1 cellular context compared by ENCODE assay signal in the genomic region with DNA sequence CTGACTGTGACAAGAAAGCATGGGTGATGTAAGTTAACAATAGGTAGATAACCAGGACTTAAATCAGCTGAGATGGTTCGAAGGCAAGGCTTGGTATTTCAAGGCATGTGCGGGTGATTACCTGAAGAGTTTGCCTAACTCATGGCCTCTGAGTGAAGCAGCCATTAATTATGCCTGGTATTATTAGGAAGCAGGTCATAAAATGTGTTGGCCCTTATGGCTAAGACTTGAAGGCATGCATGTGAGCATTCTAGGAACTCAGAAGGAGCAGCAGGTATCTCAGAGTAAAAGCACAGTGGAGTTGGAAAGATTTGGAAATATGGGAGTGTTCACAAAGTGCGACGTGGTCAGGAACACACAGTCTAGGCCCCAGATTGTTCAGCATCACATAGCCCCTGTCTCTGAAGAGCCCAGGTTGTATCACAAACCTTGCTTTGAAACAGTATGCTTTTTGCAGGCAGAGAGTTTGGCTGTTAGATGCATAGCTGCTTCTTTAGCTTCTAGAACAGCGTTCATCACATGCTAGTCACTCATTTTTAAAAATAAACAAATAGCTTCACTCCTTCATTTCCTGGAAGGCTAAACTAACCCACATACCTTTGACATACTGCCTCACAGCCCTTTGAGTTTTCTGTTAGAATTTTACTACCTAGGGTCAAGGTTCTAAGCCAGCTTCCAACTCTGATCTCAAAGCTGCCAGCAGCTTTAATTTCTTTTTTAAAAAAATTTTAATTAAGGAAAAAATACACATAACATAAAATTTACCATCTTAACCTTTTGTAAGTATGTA.
TF ChIP-seq lines count a peak whose summit lies in the region.

No MANE protein-coding gene starts in this region.

TF ChIP-seq in HEK293, 187 proteins besides CTCF, POLR2A, EP300 and RAD21 (continued from another document):
- TF ChIP-seq, protein P1, sequence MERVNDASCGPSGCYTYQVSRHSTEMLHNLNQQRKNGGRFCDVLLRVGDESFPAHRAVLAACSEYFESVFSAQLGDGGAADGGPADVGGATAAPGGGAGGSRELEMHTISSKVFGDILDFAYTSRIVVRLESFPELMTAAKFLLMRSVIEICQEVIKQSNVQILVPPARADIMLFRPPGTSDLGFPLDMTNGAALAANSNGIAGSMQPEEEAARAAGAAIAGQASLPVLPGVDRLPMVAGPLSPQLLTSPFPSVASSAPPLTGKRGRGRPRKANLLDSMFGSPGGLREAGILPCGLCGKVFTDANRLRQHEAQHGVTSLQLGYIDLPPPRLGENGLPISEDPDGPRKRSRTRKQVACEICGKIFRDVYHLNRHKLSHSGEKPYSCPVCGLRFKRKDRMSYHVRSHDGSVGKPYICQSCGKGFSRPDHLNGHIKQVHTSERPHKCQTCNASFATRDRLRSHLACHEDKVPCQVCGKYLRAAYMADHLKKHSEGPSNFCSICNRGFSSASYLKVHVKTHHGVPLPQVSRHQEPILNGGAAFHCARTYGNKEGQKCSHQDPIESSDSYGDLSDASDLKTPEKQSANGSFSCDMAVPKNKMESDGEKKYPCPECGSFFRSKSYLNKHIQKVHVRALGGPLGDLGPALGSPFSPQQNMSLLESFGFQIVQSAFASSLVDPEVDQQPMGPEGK (tag by site-specific recombination; IDR thresholded peaks at IDR 0.05), result no peak
- TF ChIP-seq, protein P2, sequence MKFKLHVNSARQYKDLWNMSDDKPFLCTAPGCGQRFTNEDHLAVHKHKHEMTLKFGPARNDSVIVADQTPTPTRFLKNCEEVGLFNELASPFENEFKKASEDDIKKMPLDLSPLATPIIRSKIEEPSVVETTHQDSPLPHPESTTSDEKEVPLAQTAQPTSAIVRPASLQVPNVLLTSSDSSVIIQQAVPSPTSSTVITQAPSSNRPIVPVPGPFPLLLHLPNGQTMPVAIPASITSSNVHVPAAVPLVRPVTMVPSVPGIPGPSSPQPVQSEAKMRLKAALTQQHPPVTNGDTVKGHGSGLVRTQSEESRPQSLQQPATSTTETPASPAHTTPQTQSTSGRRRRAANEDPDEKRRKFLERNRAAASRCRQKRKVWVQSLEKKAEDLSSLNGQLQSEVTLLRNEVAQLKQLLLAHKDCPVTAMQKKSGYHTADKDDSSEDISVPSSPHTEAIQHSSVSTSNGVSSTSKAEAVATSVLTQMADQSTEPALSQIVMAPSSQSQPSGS (tag by site-specific recombination; IDR thresholded peaks at IDR 0.05; ENCODE audit: low read depth), result no peak
- TF ChIP-seq ZNF2 (tag by site-specific recombination; IDR thresholded peaks at IDR 0.05) (no peak), ZFP69B (tag by site-specific recombination; IDR thresholded peaks at IDR 0.05) (no peak)
- TF ChIP-seq, protein P3, sequence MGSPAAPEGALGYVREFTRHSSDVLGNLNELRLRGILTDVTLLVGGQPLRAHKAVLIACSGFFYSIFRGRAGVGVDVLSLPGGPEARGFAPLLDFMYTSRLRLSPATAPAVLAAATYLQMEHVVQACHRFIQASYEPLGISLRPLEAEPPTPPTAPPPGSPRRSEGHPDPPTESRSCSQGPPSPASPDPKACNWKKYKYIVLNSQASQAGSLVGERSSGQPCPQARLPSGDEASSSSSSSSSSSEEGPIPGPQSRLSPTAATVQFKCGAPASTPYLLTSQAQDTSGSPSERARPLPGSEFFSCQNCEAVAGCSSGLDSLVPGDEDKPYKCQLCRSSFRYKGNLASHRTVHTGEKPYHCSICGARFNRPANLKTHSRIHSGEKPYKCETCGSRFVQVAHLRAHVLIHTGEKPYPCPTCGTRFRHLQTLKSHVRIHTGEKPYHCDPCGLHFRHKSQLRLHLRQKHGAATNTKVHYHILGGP (tag by site-specific recombination; IDR thresholded peaks at IDR 0.05), result peak; percentile 68; the same call in 1 of the 2 replicates
